17 cellular contexts compared by ENCODE assay signal in genomic region chr2:224111576-224111975, GRCh38.
A peak's percentile ranks its signal among the peaks of the same experiment; 100 is the strongest.
DNase-seq lines count a peak whose midpoint lies in the region; TF ChIP-seq lines count a peak whose summit lies in the region.
"Had no signal": no experiment of that assay in that cellular context is flagged by ENCODE, and none has a peak within 500 bp of the region (broad histone marks: within the 10 kb centered on the region; RNA-seq: fewer than 3 reads in every experiment).

No MANE protein-coding gene starts in this region.

- in situ Hi-C loops in KBM-7 (cut with MboI; ENCODE audit: low pct_unique_long_range_greater_than_20kb, low sequenced_read_pairs), result no loop called here

- H3K4me3 ChIP-seq in choroid plexus epithelial cell (ENCODE audit: low read depth, low read length), result no peak overlapping the region
- H3K4me3 ChIP-seq: heart left ventricle, neural progenitor cell, SJSA1, upper lobe of right lung had no signal

- DNase-seq in AG08395 (ENCODE audit: low spot score), result peak; percentile 37
- peak; percentile 44 for DNase-seq in M059J (ENCODE audit: low read depth)
- peak; percentile 39 for DNase-seq in choroid plexus epithelial cell (ENCODE audit: low read depth)
- peak; percentile 87 for DNase-seq in kidney tubule cell (ENCODE audit: low spot score)
- DNase-seq in KBM-7, result no peak
- DNase-seq in NCI-H345 treated with DMSO at 0.1 percent for 48 hours (lab: John Stamatoyannopoulos, UW; ENCODE audit: unreplicated experiment), result no peak
- DNase-seq in stimulated activated CD4-positive, alpha-beta T cell treated with anti-CD3 and anti-CD28 coated beads, Interleukin-2, amount 100 ng/mL, for 48 hours, result no peak
- no peak for DNase-seq in NCI-H748 (lab: John Stamatoyannopoulos, UW; ENCODE audit: unreplicated experiment)
- DNase-seq: activated CD4-positive, CD25-positive, alpha-beta regulatory T cell treated with anti-CD3 and anti-CD28 coated beads, Interleukin-2, amount 50 U/mL, for 72 hours; amniotic stem cell; NCI-H1930; NCI-H526; stimulated activated naive CD4-positive, alpha-beta T cell treated with Interleukin-2 at 50 U/mL for 16 hours; upper lobe of right lung had no signal

- TF ChIP-seq CTCF in choroid plexus epithelial cell (conservative IDR thresholded peaks at IDR 0.05; ENCODE audit: low read depth, low read length), result no peak

Comparison
In these comparisons a context has a peak if more than half of its experiments do, and no peak if none do; other contexts are left out.
1. DNase-seq: peak in AG08395 (single experiment), M059J (single experiment), choroid plexus epithelial cell (single experiment) and kidney tubule cell (single experiment); none in KBM-7 (single experiment), NCI-H345 treated with DMSO at 0.1 percent for 48 hours (single experiment), stimulated activated CD4-positive, alpha-beta T cell treated with anti-CD3 and anti-CD28 coated beads, Interleukin-2, amount 100 ng/mL, for 48 hours (0 of 2) and NCI-H748 (single experiment).